ENCODE assay signal across 1 cellular context in genomic region chr13:30154531-30154930, GRCh38.
TF ChIP-seq lines count a peak whose summit lies in the region.

No MANE protein-coding gene starts in this region.

TF ChIP-seq in GM23338, 12 proteins besides CTCF, POLR2A, EP300 and RAD21 (continued from another document):
- TF ChIP-seq ZNF462 (CRISPR knock-in tag; IDR thresholded peaks at IDR 0.05) = no peak
- TF ChIP-seq ETS1 (IDR thresholded peaks at IDR 0.05) = no peak
- TF ChIP-seq POLR2AphosphoS5 (IDR thresholded peaks at IDR 0.05; ENCODE audit: low read depth) = no peak
- no peak for TF ChIP-seq NANOG (IDR thresholded peaks at IDR 0.05; ENCODE audit: borderline replicate concordance)
- no peak for TF ChIP-seq REST (IDR thresholded peaks at IDR 0.05; ENCODE audit: unreplicated experiment)
